ENCODE assay signal across 9 cellular contexts in genomic region chr10:129905553-129905952, GRCh38. TPM values are rescaled to one million over a fixed set of nuclear protein-coding genes. Genes with fewer than 3 reads are reported as not detected.
"Had no signal": no experiment of that assay in that cellular context is flagged by ENCODE, and none has a peak within 500 bp of the region (broad histone marks: within the 10 kb centered on the region; RNA-seq: fewer than 3 reads in every experiment).

No MANE protein-coding gene starts in this region.

- H2AFZ ChIP-seq: GM23338 had no signal

- H3K36me3 Mint-ChIP-seq: IgD-negative memory B cell had no signal

- H3K4me2 ChIP-seq: GM23338 had no signal

- H3K9me3 ChIP-seq: HAP-1 had no signal

- H3K4me3 ChIP-seq: GM23338, HAP-1 had no signal

- H3K9me3 Mint-ChIP-seq: GM23338, IgD-negative memory B cell had no signal

- H3K4me1 Mint-ChIP-seq: IgD-negative memory B cell had no signal

- H3K27me3 Mint-ChIP-seq: IgD-negative memory B cell had no signal

- ATAC-seq: GM23338, HCT116, HepG2 had no signal

- H3K27ac Mint-ChIP-seq: GM23338, HFFc6, IgD-negative memory B cell had no signal

- H3K27ac ChIP-seq: HL-60 had no signal

- H3K4me3 Mint-ChIP-seq: GM23338, HFFc6, IgD-negative memory B cell had no signal

- DNase-seq: H7, HFFc6 had no signal

RNA-seq across cellular contexts. Expression of gene EBF3, which starts 58.5 kb away (rescaled TPM):
- total RNA-seq: HepG2, HT1080 had no signal
- polyA plus RNA-seq: HepG2, IgD-negative memory B cell had no signal
